ENCODE assay signal across 9 cellular contexts in genomic region chr5:10689391-10690081, GRCh38.
DNase-seq lines count a peak whose midpoint lies in the region; ATAC-seq, FAIRE-seq and TF ChIP-seq lines count a peak whose summit lies in the region.
"Had no signal": no experiment of that assay in that cellular context is flagged by ENCODE, and none has a peak within 500 bp of the region (broad histone marks: within the 10 kb centered on the region; RNA-seq: fewer than 3 reads in every experiment).

No MANE protein-coding gene starts in this region.

- H3K27me3 ChIP-seq in HL-60 (ENCODE audit: insufficient read depth, poor library complexity, severe bottlenecking) (no peaks in the 10 kb centered on the region), SU-DHL-6 (ENCODE audit: low read length) (no peaks in the 10 kb centered on the region), left ventricle myocardium inferior (ENCODE audit: low read depth) (no peaks in the 10 kb centered on the region), gastroesophageal sphincter (no peaks in the 10 kb centered on the region), MG63 (no peaks in the 10 kb centered on the region), small intestine (ENCODE audit: control insufficient read depth in 2 of 2, insufficient read depth in 2 of 2, low read length in 2 of 2) (no peaks in the 10 kb centered on the region)

- H3K4me1 Mint-ChIP-seq in activated T-helper 2 cell treated with anti-CD3 and anti-CD28 coated beads, Interferon-gamma antibody, Interleukin-2, Interleukin-4, amounts not matched to agents 10 μg/mL and 5 μg/mL and 100 μg/mL, durations not matched to agents 14 hours and 24 hours and 36 hours (ENCODE audit: low read depth), result no peaks in the 10 kb centered on the region

- no peak for FAIRE-seq in small intestine (lab: Jason Lieb, UNC)
- FAIRE-seq: TTC549 had no signal

- ATAC-seq in gastroesophageal sphincter, result no peak

- H3K27me3 Mint-ChIP-seq in activated T-helper 2 cell treated with anti-CD3 and anti-CD28 coated beads, Interferon-gamma antibody, Interleukin-2, Interleukin-4, amounts not matched to agents 10 μg/mL and 5 μg/mL and 100 μg/mL, durations not matched to agents 14 hours and 24 hours and 36 hours (ENCODE audit: low read depth), result no peaks in the 10 kb centered on the region

- no peaks in the 10 kb centered on the region for H3K9me3 Mint-ChIP-seq in activated T-helper 2 cell treated with anti-CD3 and anti-CD28 coated beads, Interferon-gamma antibody, Interleukin-2, Interleukin-4, amounts not matched to agents 10 μg/mL and 5 μg/mL and 100 μg/mL, durations not matched to agents 14 hours and 24 hours and 36 hours

- H3K79me2 ChIP-seq in SU-DHL-6 (ENCODE audit: insufficient read depth, low read length), result no peaks in the 10 kb centered on the region

- H3K4me3 ChIP-seq in HL-60 (replicated peaks; ENCODE audit: insufficient read depth, low read length), result no peak overlapping the region
- no peak overlapping the region for H3K4me3 ChIP-seq in SU-DHL-6 (ENCODE audit: insufficient read depth, low read length, poor library complexity, severe bottlenecking)
- no peak overlapping the region for H3K4me3 ChIP-seq in left ventricle myocardium inferior
- H3K4me3 ChIP-seq in gastroesophageal sphincter, result no peak overlapping the region
- H3K4me3 ChIP-seq in MG63, result no peak overlapping the region
- H3K4me3 ChIP-seq in small intestine (ENCODE audit: low read depth in 1 of 2, low read length in 2 of 2), result no peak overlapping the region

- H3K4me1 ChIP-seq in left ventricle myocardium inferior, result peaks cover 7% of the 10 kb centered on the region
- H3K4me1 ChIP-seq in gastroesophageal sphincter, result peaks cover 0 to 2% (median 0%) of the 10 kb centered on the region in 3 donors
- H3K4me1 ChIP-seq in small intestine (ENCODE audit: control insufficient read depth in 2 of 2, insufficient read depth in 1 of 2, low read depth in 1 of 2, low read length in 1 of 2), result no peaks in the 10 kb centered on the region

- no peak for TF ChIP-seq POLR2A in gastroesophageal sphincter (IDR thresholded peaks at IDR 0.05)

- H3F3A ChIP-seq in SU-DHL-6 (ENCODE audit: insufficient read depth), result no peaks in the 10 kb centered on the region

- no peak overlapping the region for H2AFZ ChIP-seq in SU-DHL-6 (ENCODE audit: low read depth, low read length, severe bottlenecking)

- TF ChIP-seq EP300 in gastroesophageal sphincter (IDR thresholded peaks at IDR 0.05), result no peak

- WGBS in gastroesophageal sphincter (ENCODE audit: low coverage in 1 of 2), 2 donors, result 72 to 90% methylated on average over 2 to 3 of the region's 11 CpGs
- WGBS in small intestine, 3 donors, result 86 to 93% (median 88%) methylated on average over 11 of the region's 11 CpGs

- peak; percentile 39 for DNase-seq in GF-D8 (lab: John Stamatoyannopoulos, UW)
- DNase-seq in HL-60 (ENCODE audit: low read depth in 1 of 2, low spot score in 1 of 2), result peak in 1 of 2 experiments; percentile 57
- no peak for DNase-seq in left ventricle myocardium inferior
- DNase-seq in MG63, result no peak
- DNase-seq in small intestine, result no peak
- DNase-seq in activated T-helper 2 cell treated with anti-CD3 and anti-CD28 coated beads, Interferon-gamma antibody, Interleukin-2, Interleukin-4, amounts not matched to agents 10 μg/mL and 5 μg/mL and 100 μg/mL, durations not matched to agents 14 hours and 24 hours and 36 hours (ENCODE audit: low spot score), result no peak

- no peak overlapping the region for H3K27ac ChIP-seq in HL-60 (replicated peaks)
- H3K27ac ChIP-seq in SU-DHL-6 (ENCODE audit: low read depth, low read length), result no peak overlapping the region
- no peak overlapping the region for H3K27ac ChIP-seq in left ventricle myocardium inferior (replicated peaks)
- no peak overlapping the region for H3K27ac ChIP-seq in gastroesophageal sphincter
- H3K27ac ChIP-seq in small intestine (ENCODE audit: low read depth in 1 of 2, low read length in 1 of 2), result no peak overlapping the region

- H3K4me3 Mint-ChIP-seq in activated T-helper 2 cell treated with anti-CD3 and anti-CD28 coated beads, Interferon-gamma antibody, Interleukin-2, Interleukin-4, amounts not matched to agents 10 μg/mL and 5 μg/mL and 100 μg/mL, durations not matched to agents 14 hours and 24 hours and 36 hours (ENCODE audit: low read depth), result no peak overlapping the region

- no peak overlapping the region for H3K9ac ChIP-seq in SU-DHL-6 (ENCODE audit: low read length)

- no peaks in the 10 kb centered on the region for H4K20me1 ChIP-seq in SU-DHL-6 (ENCODE audit: low read depth, low read length)

- H3K4me2 ChIP-seq in SU-DHL-6 (ENCODE audit: low read depth, low read length, poor library complexity, severe bottlenecking), result no peak overlapping the region

- no peaks in the 10 kb centered on the region for H3K36me3 ChIP-seq in SU-DHL-6 (ENCODE audit: low read length)
- H3K36me3 ChIP-seq in left ventricle myocardium inferior, result no peaks in the 10 kb centered on the region
- H3K36me3 ChIP-seq in gastroesophageal sphincter, result peaks cover 0 to 4% of the 10 kb centered on the region in 2 donors
- H3K36me3 ChIP-seq in MG63, result peaks cover 16% of the 10 kb centered on the region
- no peaks in the 10 kb centered on the region for H3K36me3 ChIP-seq in small intestine (ENCODE audit: control insufficient read depth in 2 of 2, insufficient read depth in 2 of 2, low read length in 2 of 2)

- intact Hi-C loops in left ventricle myocardium inferior (cut with micrococcal nuclease), result no loop called here
- intact Hi-C loops in activated T-helper 2 cell treated with anti-CD3 and anti-CD28 coated beads, Interferon-gamma antibody, Interleukin-2, Interleukin-4, amounts not matched to agents 10 μg/mL and 5 μg/mL and 100 μg/mL, durations not matched to agents 14 hours and 24 hours and 36 hours (cut with micrococcal nuclease), result loop anchor here (5.0 to 10.0 kb wide), 2 partner anchors 57 to 385 kb away; partner anchors contain the start of gene CMBL

- TF ChIP-seq CTCF in HL-60 (IDR thresholded peaks at IDR 0.05; ENCODE audit: insufficient read depth, low read length), result peak; percentile 11
- TF ChIP-seq CTCF in SU-DHL-6 (IDR thresholded peaks at IDR 0.05; ENCODE audit: insufficient read depth, low read length, poor library complexity, severe bottlenecking), result peak; percentile 37
- TF ChIP-seq CTCF in left ventricle myocardium inferior (IDR thresholded peaks at IDR 0.05; ENCODE audit: borderline replicate concordance), result peak; percentile 38
- TF ChIP-seq CTCF in gastroesophageal sphincter (IDR thresholded peaks at IDR 0.05), result no peak

- no peak overlapping the region for H3K27ac Mint-ChIP-seq in activated T-helper 2 cell treated with anti-CD3 and anti-CD28 coated beads, Interferon-gamma antibody, Interleukin-2, Interleukin-4, amounts not matched to agents 10 μg/mL and 5 μg/mL and 100 μg/mL, durations not matched to agents 14 hours and 24 hours and 36 hours

- H3K9me2 ChIP-seq in SU-DHL-6 (replicated peaks; ENCODE audit: insufficient read depth, low read length), result no peaks in the 10 kb centered on the region

- H3K36me3 Mint-ChIP-seq in activated T-helper 2 cell treated with anti-CD3 and anti-CD28 coated beads, Interferon-gamma antibody, Interleukin-2, Interleukin-4, amounts not matched to agents 10 μg/mL and 5 μg/mL and 100 μg/mL, durations not matched to agents 14 hours and 24 hours and 36 hours (ENCODE audit: low read depth), result peaks cover 7% of the 10 kb centered on the region

- no peaks in the 10 kb centered on the region for H3K9me3 ChIP-seq in SU-DHL-6 (ENCODE audit: insufficient read depth, low read length)
- peaks cover 6% of the 10 kb centered on the region for H3K9me3 ChIP-seq in left ventricle myocardium inferior (replicated peaks)
- H3K9me3 ChIP-seq in gastroesophageal sphincter, result no peaks in the 10 kb centered on the region
- peaks cover 4% of the 10 kb centered on the region for H3K9me3 ChIP-seq in MG63
- no peaks in the 10 kb centered on the region for H3K9me3 ChIP-seq in small intestine (ENCODE audit: control insufficient read depth, low read depth)

Comparison
In these comparisons a context has a peak if more than half of its experiments do, and no peak if none do; other contexts are left out.
1. CTCF ChIP-seq: peak in HL-60 (single experiment), SU-DHL-6 (single experiment) and left ventricle myocardium inferior (single experiment); none in gastroesophageal sphincter (0 of 4).